8 cellular contexts compared by ENCODE assay signal in genomic region chr1:61724721-61725694, GRCh38. TPM values are rescaled to one million over a fixed set of nuclear protein-coding genes. Genes with fewer than 3 reads are reported as not detected.
DNase-seq lines count a peak whose midpoint lies in the region; ATAC-seq and TF ChIP-seq lines count a peak whose summit lies in the region.

Gene TM2D1, minus strand, starts transcription at chr1:61725141. Its CDS starts 21 bp downstream, at chr1:61725120.

- H3K27me3 Mint-ChIP-seq in type B pancreatic cell, result no peaks in the 10 kb centered on the region

- peak within 1 kb of the TSS; percentile 98 for H3K9ac ChIP-seq in adipocyte (ENCODE audit: low read length)

- intact Hi-C loops in heart left ventricle (cut with DNase I), result loop anchor here in 3 of 10 donors (2.0 to 10.0 kb wide), 3 partner anchors 18 to 127 kb away; partner anchors contain the start of gene PATJ (in 2 of the 3)

- H3K4me3 ChIP-seq in GM12865 (ENCODE audit: low read depth, low read length) (peak within 1 kb of the TSS; percentile 77), adipocyte (ENCODE audit: low read length) (peak within 1 kb of the TSS; percentile 98), heart left ventricle (peak within 1 kb of the TSS; percentile 65 to 99 (median 92))

- 0 to 1% (median 0%) methylated on average over 33 to 46 of the region's 46 CpGs for WGBS in heart left ventricle, 4 donors

- H3K9me3 ChIP-seq in adipocyte (ENCODE audit: control insufficient read depth, low read length), result no peaks in the 10 kb centered on the region
- H3K9me3 ChIP-seq in heart left ventricle, result no peaks in the 10 kb centered on the region

- H3K27me3 ChIP-seq in adipocyte (replicated peaks; ENCODE audit: control insufficient read depth, insufficient read depth, low read length) (no peaks in the 10 kb centered on the region), heart left ventricle (no peaks in the 10 kb centered on the region)

- ATAC-seq in HG02759 (IDR thresholded peaks at IDR 0.05; ENCODE audit: unreplicated experiment) (peak; percentile 100), heart left ventricle (peak; percentile 97 to 99 (median 99))

- H3K27ac Mint-ChIP-seq in type B pancreatic cell, result peak within 1 kb of the TSS; percentile 97

- H3K36me3 Mint-ChIP-seq in type B pancreatic cell, result peaks cover 7% of the 10 kb centered on the region

- DNase-seq in GM12865 (ENCODE audit: low read depth), result peak; percentile 93
- peak; percentile 88 to 96 (median 90) for DNase-seq in NCI-H1417 (lab: John Stamatoyannopoulos, UW)
- DNase-seq in SW480 (ENCODE audit: low spot score), result peak; percentile 92
- peak; percentile 95 for DNase-seq in adipocyte (ENCODE audit: low read depth)
- DNase-seq in heart left ventricle, result peak; percentile 88 to 94 (median 93)
- DNase-seq in pons (ENCODE audit: low spot score), result peak; percentile 94
- peak; percentile 88 for DNase-seq in type B pancreatic cell (ENCODE audit: extremely low spot score, unreplicated experiment)

- no peaks in the 10 kb centered on the region for H3K9me3 Mint-ChIP-seq in type B pancreatic cell

- peaks cover 6% of the 10 kb centered on the region for H3K36me3 ChIP-seq in adipocyte (ENCODE audit: control insufficient read depth, insufficient read depth, low read length, severe bottlenecking)
- peaks cover 0 to 20% (median 8%) of the 10 kb centered on the region in 9 donors for H3K36me3 ChIP-seq in heart left ventricle

- H3K4me1 ChIP-seq in adipocyte (ENCODE audit: control insufficient read depth, insufficient read depth, low read length) (peaks cover 28% of the 10 kb centered on the region), heart left ventricle (peaks cover 0 to 28% (median 15%) of the 10 kb centered on the region in 12 donors)

- peak; percentile 23 to 67 for TF ChIP-seq POLR2A in heart left ventricle (IDR thresholded peaks at IDR 0.05)

- TF ChIP-seq CTCF in GM12865 (IDR thresholded peaks at IDR 0.05; ENCODE audit: insufficient read depth, low read depth, low read length, missing control alignments) (no peak), heart left ventricle (IDR thresholded peaks at IDR 0.05) (no peak), type B pancreatic cell (conservative IDR thresholded peaks at IDR 0.05) (no peak)

- peak within 1 kb of the TSS; percentile 72 to 97 (median 92) for H3K27ac ChIP-seq in heart left ventricle

- H3K4me1 Mint-ChIP-seq in type B pancreatic cell (ENCODE audit: unreplicated experiment), result peaks cover 6% of the 10 kb centered on the region

- H3K4me3 Mint-ChIP-seq in type B pancreatic cell, result peak within 1 kb of the TSS; percentile 95

RNA-seq across cellular contexts. Expression of gene TM2D1, which starts in this region (rescaled TPM):
- 10 to 100 TPM; 28.5 to 44.0 (median 34.4) TPM for total RNA-seq in heart left ventricle
- polyA plus RNA-seq in heart left ventricle, result 10 to 100 TPM; 10.2 to 42.0 TPM
- 36.7 and 37.1 TPM in 2 replicates for total RNA-seq in type B pancreatic cell (ENCODE audit: low replicate concordance)

Comparison
In these comparisons a context has a peak if more than half of its experiments do, and no peak if none do; other contexts are left out.
1. Peak in every context shown above with its lines: DNase-seq, ATAC-seq, H3K4me3 ChIP-seq and H3K27ac ChIP-seq.